Comparison of ENCODE assay signal across 28 cellular contexts in genomic region chr12:126076515-126076914, GRCh38.
"Had no signal": no experiment of that assay in that cellular context is flagged by ENCODE, and none has a peak within 500 bp of the region (broad histone marks: within the 10 kb centered on the region; RNA-seq: fewer than 3 reads in every experiment).

No MANE protein-coding gene starts in this region.

- ATAC-seq: activated naive CD4-positive, alpha-beta T cell treated with anti-CD3 and anti-CD28 coated beads, Interleukin-2, amount 50 U/mL, for 72 hours; activated naive CD8-positive, alpha-beta T cell treated with anti-CD3 and anti-CD28 coated beads, Interleukin-2, amount 50 U/mL, for 24 hours; activated T-cell treated with anti-CD3 and anti-CD28 coated beads, Interleukin-2, amount 50 U/mL, for 4 hours; activated T-cell treated with anti-CD3 and anti-CD28 coated beads, Interleukin-2, amount 50 U/mL, for 72 hours; activated T-helper 17 cell treated with anti-CD3 and anti-CD28 coated beads, Interleukin-2, amount 50 U/mL, for 72 hours; body of pancreas had no signal

- DNase-seq: activated effector memory CD4-positive, alpha-beta T cell treated with anti-CD3 and anti-CD28 coated beads, Interleukin-2, amount 50 U/mL, for 16 hours; activated effector memory CD4-positive, alpha-beta T cell treated with Interleukin-2 at 50 U/mL for 16 hours; activated gamma-delta T cell; activated gamma-delta T cell treated with Interleukin-2 at 50 U/mL for 16 hours; activated naive CD4-positive, alpha-beta T cell; activated naive CD4-positive, alpha-beta T cell treated with anti-CD3 and anti-CD28 coated beads for 36 hours; activated naive CD4-positive, alpha-beta T cell treated with anti-CD3 and anti-CD28 coated beads, Interleukin-2, amount 10 ng/mL, durations not matched to agents 7 days and 5 days; activated naive CD4-positive, alpha-beta T cell treated with anti-CD3 and anti-CD28 coated beads, Interleukin-2, amount 50 U/mL, for 16 hours; activated naive CD4-positive, alpha-beta T cell treated with Interleukin-2 at 50 U/mL for 16 hours; activated naive CD8-positive, alpha-beta T cell treated with anti-CD3 and anti-CD28 coated beads for 36 hours; activated naive CD8-positive, alpha-beta T cell treated with anti-CD3 and anti-CD28 coated beads, Interleukin-2, amount 10 ng/mL, durations not matched to agents 7 days and 5 days; activated naive CD8-positive, alpha-beta T cell treated with anti-CD3 and anti-CD28 coated beads, Interleukin-2, amount 50 U/mL, for 24 hours; activated T-cell treated with anti-CD3 and anti-CD28 coated beads, Interleukin-2, amount 50 U/mL, for 24 hours; activated T-cell treated with anti-CD3 and anti-CD28 coated beads, Interleukin-2, amount 50 U/mL, for 4 hours; activated T-cell treated with anti-CD3 and anti-CD28 coated beads, Interleukin-2, amount 50 U/mL, for 48 hours; activated T-cell treated with anti-CD3 and anti-CD28 coated beads, Interleukin-2, amount 50 U/mL, for 72 hours; adrenal gland; amniotic stem cell; amygdala; anterior cingulate cortex; aorta; body of pancreas; brain microvascular endothelial cell; caudate nucleus; central memory CD4-positive, alpha-beta T cell; cerebellar nuclear complex had no signal
